ENCODE assay signal across 21 cellular contexts in the genomic region with DNA sequence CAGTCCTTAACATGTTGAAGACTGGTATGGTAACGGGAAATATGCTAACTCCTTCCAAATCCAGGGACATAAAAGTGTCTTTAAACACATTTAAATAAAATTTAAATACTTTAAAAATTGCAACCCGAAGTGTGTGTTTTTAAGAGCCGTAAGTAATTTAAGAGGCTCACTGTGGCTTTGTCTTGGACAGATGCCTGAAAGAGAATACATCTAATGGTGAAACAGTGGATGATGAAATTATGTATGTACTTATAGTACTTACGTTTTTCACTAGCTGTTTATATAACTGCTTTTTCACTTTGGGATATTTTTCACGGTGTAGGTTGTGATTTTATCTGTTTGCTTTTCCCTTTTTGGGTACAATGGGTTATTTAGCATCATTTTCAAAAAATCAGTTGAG.
"Had no signal": no experiment of that assay in that cellular context is flagged by ENCODE, and none has a peak within 500 bp of the region (broad histone marks: within the 10 kb centered on the region; RNA-seq: fewer than 3 reads in every experiment).

No MANE protein-coding gene starts in this region.

- H3K36me3 Mint-ChIP-seq: activated CD8-positive, alpha-beta memory T cell treated with anti-CD3 and anti-CD28 coated beads, Interleukin-2, amount 10 ng/mL, durations not matched to agents 7 days and 5 days; activated naive CD8-positive, alpha-beta T cell; immature natural killer cell; natural killer cell had no signal

- H3K36me3 ChIP-seq: pancreas, spleen, transverse colon, vagina had no signal

- H3K4me1 ChIP-seq: pancreas, spleen, transverse colon, vagina had no signal

- H3K4me1 Mint-ChIP-seq: activated B cell treated with CpG ODN at 0.5 μM for 24 hours; activated CD4-positive, alpha-beta memory T cell treated with anti-CD3 and anti-CD28 coated beads, Interleukin-2, amount 10 ng/mL, durations not matched to agents 7 days and 5 days; activated CD8-positive, alpha-beta memory T cell treated with anti-CD3 and anti-CD28 coated beads, Interleukin-2, amount 10 ng/mL, durations not matched to agents 7 days and 5 days; immature natural killer cell; natural killer cell had no signal

- ATAC-seq: activated CD8-positive, alpha-beta memory T cell treated with anti-CD3 and anti-CD28 coated beads, Interleukin-2, amount 10 ng/mL, durations not matched to agents 7 days and 5 days; natural killer cell; pancreas; sciatic nerve had no signal

- H3K4me3 ChIP-seq: coronary artery, pancreas, spleen, transverse colon, vagina had no signal

- H3K27me3 Mint-ChIP-seq: activated B cell treated with CpG ODN at 0.5 μM for 24 hours; activated CD4-positive, alpha-beta memory T cell treated with anti-CD3 and anti-CD28 coated beads, Interleukin-2, amount 10 ng/mL, durations not matched to agents 7 days and 5 days; activated CD8-positive, alpha-beta memory T cell treated with anti-CD3 and anti-CD28 coated beads, Interleukin-2, amount 10 ng/mL, durations not matched to agents 7 days and 5 days had no signal

- H3K27me3 ChIP-seq: pancreas, spleen, transverse colon, vagina had no signal

- H3K9me3 Mint-ChIP-seq: activated CD4-positive, alpha-beta memory T cell treated with anti-CD3 and anti-CD28 coated beads, Interleukin-2, amount 10 ng/mL, durations not matched to agents 7 days and 5 days; T-helper 2 cell treated with Interferon-gamma antibody and Interleukin-4, amounts not matched to agents 5 μg/mL and 100 μg/mL, for 36 hours had no signal

- H3K4me3 Mint-ChIP-seq: activated B cell treated with CpG ODN at 0.5 μM for 24 hours; activated CD4-positive, alpha-beta memory T cell treated with anti-CD3 and anti-CD28 coated beads, Interleukin-2, amount 10 ng/mL, durations not matched to agents 7 days and 5 days; activated CD8-positive, alpha-beta memory T cell treated with anti-CD3 and anti-CD28 coated beads, Interleukin-2, amount 10 ng/mL, durations not matched to agents 7 days and 5 days; activated naive CD8-positive, alpha-beta T cell; immature natural killer cell; natural killer cell; T-helper 2 cell treated with Interferon-gamma antibody and Interleukin-4, amounts not matched to agents 5 μg/mL and 100 μg/mL, for 36 hours had no signal

- H3K27ac Mint-ChIP-seq: activated B cell treated with CpG ODN at 0.5 μM for 24 hours; activated CD4-positive, alpha-beta memory T cell treated with anti-CD3 and anti-CD28 coated beads, Interleukin-2, amount 10 ng/mL, durations not matched to agents 7 days and 5 days; activated CD8-positive, alpha-beta memory T cell treated with anti-CD3 and anti-CD28 coated beads, Interleukin-2, amount 10 ng/mL, durations not matched to agents 7 days and 5 days; activated naive CD8-positive, alpha-beta T cell; immature natural killer cell; natural killer cell; T-helper 2 cell treated with Interferon-gamma antibody and Interleukin-4, amounts not matched to agents 5 μg/mL and 100 μg/mL, for 36 hours had no signal

- DNase-seq: activated B cell treated with CpG ODN at 0.5 μM for 24 hours; activated CD4-positive, alpha-beta memory T cell treated with anti-CD3 and anti-CD28 coated beads, Interleukin-2, amount 10 ng/mL, durations not matched to agents 7 days and 5 days; activated CD4-positive, alpha-beta T cell treated with anti-CD3 and anti-CD28 coated beads for 48 hours; activated CD8-positive, alpha-beta memory T cell treated with anti-CD3 and anti-CD28 coated beads, Interleukin-2, amount 10 ng/mL, durations not matched to agents 7 days and 5 days; amniotic stem cell; caudate nucleus; erythroblast; immature natural killer cell; mesendoderm; natural killer cell; pancreas; spleen; stimulated activated CD8-positive, alpha-beta memory T cell treated with anti-CD3 and anti-CD28 coated beads, Interleukin-4, amount 100 ng/mL, for 48 hours; stimulated activated naive CD4-positive, alpha-beta T cell treated with Interleukin-2 at 50 U/mL for 16 hours; substantia nigra; transverse colon had no signal

- H3K9me3 ChIP-seq: pancreas, spleen, transverse colon, vagina had no signal

- H3K27ac ChIP-seq: coronary artery, pancreas, spleen, transverse colon, vagina had no signal
